33 cellular contexts compared by ENCODE assay signal in the genomic region with DNA sequence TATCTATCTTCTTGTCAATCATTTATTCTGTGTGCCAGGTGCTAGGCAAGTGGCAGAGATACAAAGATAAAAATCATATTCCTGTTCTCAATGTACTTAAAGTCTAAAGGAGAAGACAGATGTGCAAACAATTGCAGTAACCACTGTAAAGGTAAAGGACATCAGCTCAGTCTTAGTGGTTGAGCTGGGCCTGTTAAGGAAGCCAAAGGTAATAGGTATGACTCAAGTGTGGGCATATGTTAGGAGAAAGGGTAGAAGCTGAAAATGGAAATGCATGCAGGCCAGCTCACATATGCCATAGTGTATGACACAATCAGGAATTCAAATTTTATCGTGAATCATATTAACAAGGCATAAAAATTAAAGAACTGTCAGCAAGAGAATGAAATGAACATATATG. TPM values are rescaled to one million over a fixed set of nuclear protein-coding genes. Genes with fewer than 3 reads are reported as not detected.
"Had no signal": no experiment of that assay in that cellular context is flagged by ENCODE, and none has a peak within 500 bp of the region (broad histone marks: within the 10 kb centered on the region; RNA-seq: fewer than 3 reads in every experiment).

No MANE protein-coding gene starts in this region.

- H3K27me3 ChIP-seq: adrenal gland, body of pancreas, cardiac muscle cell, colonic mucosa, gastrocnemius medialis, heart left ventricle had no signal

- H3K4me3 ChIP-seq: adrenal gland, body of pancreas, cardiac muscle cell, colonic mucosa, gastrocnemius medialis, heart left ventricle had no signal

- FAIRE-seq: endometrium, endothelial cell of umbilical vein had no signal

- H3K36me3 ChIP-seq: adrenal gland, cardiac muscle cell, colonic mucosa, gastrocnemius medialis, heart left ventricle, WERI-Rb-1 had no signal

- H3K4me1 ChIP-seq: adrenal gland, body of pancreas, gastrocnemius medialis, heart left ventricle had no signal

- DNase-seq: activated B cell treated with CpG ODN at 0.5 μM for 24 hours; activated CD4-positive, alpha-beta memory T cell treated with anti-CD3 and anti-CD28 coated beads for 36 hours; activated CD4-positive, alpha-beta T cell treated with anti-CD3 and anti-CD28 coated beads for 36 hours; activated CD4-positive, alpha-beta T cell treated with anti-CD3 and anti-CD28 coated beads, Interleukin-2, amount 10 ng/mL, durations not matched to agents 24 days and 14 days; activated CD4-positive, CD25-positive, alpha-beta regulatory T cell treated with anti-CD3 and anti-CD28 coated beads, Interleukin-2, amount 50 U/mL, for 72 hours; activated CD8-positive, alpha-beta memory T cell treated with anti-CD3 and anti-CD28 coated beads, Interleukin-2, amount 10 ng/mL, durations not matched to agents 7 days and 5 days; activated CD8-positive, alpha-beta memory T cell treated with anti-CD3 and anti-CD28 coated beads, Interleukin-2, amount 50 U/mL, for 4 hours; activated CD8-positive, alpha-beta T cell treated with anti-CD3 and anti-CD28 coated beads, Interleukin-2, amount 10 ng/mL, durations not matched to agents 7 days and 5 days; activated effector memory CD4-positive, alpha-beta T cell treated with anti-CD3 and anti-CD28 coated beads, Interleukin-2, amount 50 U/mL, for 16 hours; activated naive CD4-positive, alpha-beta T cell treated with anti-CD3 and anti-CD28 coated beads for 36 hours; activated naive CD8-positive, alpha-beta T cell treated with anti-CD3 and anti-CD28 coated beads for 36 hours; activated naive CD8-positive, alpha-beta T cell treated with anti-CD3 and anti-CD28 coated beads, Interleukin-2, amount 50 U/mL, for 24 hours; activated T-cell treated with anti-CD3 and anti-CD28 coated beads, Interleukin-2, amount 50 U/mL, for 1 hour; activated T-cell treated with anti-CD3 and anti-CD28 coated beads, Interleukin-2, amount 50 U/mL, for 48 hours; adrenal gland; amygdala; aorta; body of pancreas; central memory CD4-positive, alpha-beta T cell; cerebellar nuclear complex; colonic mucosa; effector CD8-positive, alpha-beta T cell; foreskin fibroblast; gastrocnemius medialis; glutamatergic neuron; heart left ventricle; T-helper 17 cell; T1000; WERI-Rb-1 had no signal

- H3K9me3 ChIP-seq: adrenal gland, body of pancreas, colonic mucosa, gastrocnemius medialis, heart left ventricle had no signal

- ATAC-seq: activated CD4-positive, alpha-beta T cell treated with anti-CD3 and anti-CD28 coated beads for 36 hours; activated CD8-positive, alpha-beta memory T cell treated with anti-CD3 and anti-CD28 coated beads, Interleukin-2, amount 10 ng/mL, durations not matched to agents 7 days and 5 days; activated CD8-positive, alpha-beta T cell treated with anti-CD3 and anti-CD28 coated beads, Interleukin-2, amount 10 ng/mL, durations not matched to agents 7 days and 5 days; activated naive CD8-positive, alpha-beta T cell treated with anti-CD3 and anti-CD28 coated beads, Interleukin-2, amount 50 U/mL, for 24 hours; body of pancreas; esophagus mucosa; gastrocnemius medialis; heart left ventricle; T-helper 17 cell had no signal

- H3K27ac ChIP-seq: adrenal gland, body of pancreas, cardiac muscle cell, colonic mucosa, gastrocnemius medialis, heart left ventricle, WERI-Rb-1 had no signal

RNA-seq across cellular contexts. Expression of a gene that starts 49.8 kb away (rescaled TPM):
- total RNA-seq: activated B cell treated with CpG ODN at 0.5 μM for 24 hours had no signal
